ENCODE assay signal across 18 cellular contexts in genomic region chr19:19059018-19059836, GRCh38. TPM values are rescaled to one million over a fixed set of nuclear protein-coding genes. Genes with fewer than 3 reads are reported as not detected.
DNase-seq lines count a peak whose midpoint lies in the region; ATAC-seq and TF ChIP-seq lines count a peak whose summit lies in the region.
"Had no signal": no experiment of that assay in that cellular context is flagged by ENCODE, and none has a peak within 500 bp of the region (broad histone marks: within the 10 kb centered on the region; RNA-seq: fewer than 3 reads in every experiment).

No MANE protein-coding gene starts in this region.

- H3K27ac ChIP-seq in CD8-positive, alpha-beta memory T cell (ENCODE audit: low read depth, low read length): peak overlapping the region; percentile 61
- H3K27ac ChIP-seq in right lobe of liver: peak overlapping the region in 2 of 3 donors; percentile 58 to 65
- H3K27ac ChIP-seq: A549, PC-9, SJSA1 had no signal

- DNase-seq in CD8-positive, alpha-beta memory T cell: no peak
- no peak for DNase-seq in adipocyte (ENCODE audit: low read depth)
- no peak for DNase-seq in right lobe of liver
- no peak for DNase-seq in stimulated activated effector memory CD8-positive, alpha-beta T cell treated with anti-CD3 and anti-CD28 coated beads, Interleukin-12 subunit alpha, Interleukin-12 subunit beta, amount 100 ng/mL, for 72 hours (ENCODE audit: low spot score in 2 of 2)
- no peak for DNase-seq in T-helper 2 cell treated with Interferon-gamma antibody and Interleukin-4, amounts not matched to agents 5 μg/mL and 100 μg/mL, for 36 hours (ENCODE audit: low spot score)
- DNase-seq in UCSD-AML1 (lab: John Stamatoyannopoulos, UW; ENCODE audit: unreplicated experiment): no peak
- DNase-seq: HFFc6, MG63, NCI-H1436 treated with DMSO at 0.1 percent for 48 hours, NCI-H2081, NCI-H2171 treated with DMSO at 0.1 percent for 48 hours, NCI-H446, NCI-H526 treated with DMSO at 0.1 percent for 48 hours, PC-9 had no signal

- WGBS in right lobe of liver (ENCODE audit: insufficient coverage, low coverage, low lambda C conversion rate, missing lambda C conversion rate): 47% methylated on average over 6 of the region's 17 CpGs

- H3K36me3 Mint-ChIP-seq in CD8-positive, alpha-beta memory T cell: peaks cover 0 to 36% (median 0%) of the 10 kb centered on the region in 3 donors
- H3K36me3 Mint-ChIP-seq in stimulated activated effector memory CD8-positive, alpha-beta T cell treated with anti-CD3 and anti-CD28 coated beads, Interleukin-12 subunit alpha, Interleukin-12 subunit beta, amount 100 ng/mL, for 72 hours: peaks cover 25% of the 10 kb centered on the region
- H3K36me3 Mint-ChIP-seq in T-helper 2 cell treated with Interferon-gamma antibody and Interleukin-4, amounts not matched to agents 5 μg/mL and 100 μg/mL, for 36 hours (ENCODE audit: low read depth): peaks cover 8% of the 10 kb centered on the region

- no peak for TF ChIP-seq POLR2A in right lobe of liver (IDR thresholded peaks at IDR 0.05)

- POLR2A ChIA-PET in CD8-positive, alpha-beta memory T cell (lab: Charles Lee): interaction anchor here (0.7 kb wide), 1 partner anchor 11 kb away, joined by 3 read pairs; no protein-coding TSS in a partner anchor

- H3K9me3 Mint-ChIP-seq in CD8-positive, alpha-beta memory T cell: no peaks in the 10 kb centered on the region
- H3K9me3 Mint-ChIP-seq in stimulated activated effector memory CD8-positive, alpha-beta T cell treated with anti-CD3 and anti-CD28 coated beads, Interleukin-12 subunit alpha, Interleukin-12 subunit beta, amount 100 ng/mL, for 72 hours: no peaks in the 10 kb centered on the region
- H3K9me3 Mint-ChIP-seq in T-helper 2 cell treated with Interferon-gamma antibody and Interleukin-4, amounts not matched to agents 5 μg/mL and 100 μg/mL, for 36 hours: no peaks in the 10 kb centered on the region
- H3K9me3 Mint-ChIP-seq: HFFc6 had no signal

- no peaks in the 10 kb centered on the region for H3K9me3 ChIP-seq in CD8-positive, alpha-beta memory T cell (ENCODE audit: low read length)
- H3K9me3 ChIP-seq in adipocyte (ENCODE audit: control insufficient read depth, low read length) (no peaks in the 10 kb centered on the region), right lobe of liver (no peaks in the 10 kb centered on the region)
- H3K9me3 ChIP-seq: A549, MG63, SJSA1 had no signal

- H3K4me1 Mint-ChIP-seq in CD8-positive, alpha-beta memory T cell: peaks cover 7 to 14% (median 11%) of the 10 kb centered on the region in 3 donors
- H3K4me1 Mint-ChIP-seq in stimulated activated effector memory CD8-positive, alpha-beta T cell treated with anti-CD3 and anti-CD28 coated beads, Interleukin-12 subunit alpha, Interleukin-12 subunit beta, amount 100 ng/mL, for 72 hours: peaks cover 13% of the 10 kb centered on the region
- peaks cover 8% of the 10 kb centered on the region for H3K4me1 Mint-ChIP-seq in T-helper 2 cell treated with Interferon-gamma antibody and Interleukin-4, amounts not matched to agents 5 μg/mL and 100 μg/mL, for 36 hours (ENCODE audit: low read depth)

- no peak overlapping the region for H3K4me3 ChIP-seq in CD8-positive, alpha-beta memory T cell (ENCODE audit: low read length)
- H3K4me3 ChIP-seq in adipocyte (ENCODE audit: low read length): no peak overlapping the region
- no peak overlapping the region for H3K4me3 ChIP-seq in right lobe of liver
- H3K4me3 ChIP-seq: A549, MG63, PC-9, SJSA1 had no signal

- no peaks in the 10 kb centered on the region for H3K27me3 Mint-ChIP-seq in CD8-positive, alpha-beta memory T cell
- H3K27me3 Mint-ChIP-seq in T-helper 2 cell treated with Interferon-gamma antibody and Interleukin-4, amounts not matched to agents 5 μg/mL and 100 μg/mL, for 36 hours (ENCODE audit: low read depth): no peaks in the 10 kb centered on the region

- intact Hi-C loops in right lobe of liver (cut with DNase I): loop anchor here (10.0 kb wide), 1 partner anchor 56 kb away; no protein-coding TSS in a partner anchor

- no peak for TF ChIP-seq CTCF in right lobe of liver (IDR thresholded peaks at IDR 0.05)

- H3K27ac Mint-ChIP-seq in CD8-positive, alpha-beta memory T cell: peak overlapping the region in 1 of 8 donors; percentile 72
- H3K27ac Mint-ChIP-seq in stimulated activated effector memory CD8-positive, alpha-beta T cell treated with anti-CD3 and anti-CD28 coated beads, Interleukin-12 subunit alpha, Interleukin-12 subunit beta, amount 100 ng/mL, for 72 hours: peak overlapping the region; percentile 58
- H3K27ac Mint-ChIP-seq in T-helper 2 cell treated with Interferon-gamma antibody and Interleukin-4, amounts not matched to agents 5 μg/mL and 100 μg/mL, for 36 hours: no peak overlapping the region
- H3K27ac Mint-ChIP-seq: HFFc6 had no signal

- CTCF ChIA-PET in CD8-positive, alpha-beta memory T cell (lab: Charles Lee): interaction anchor here (1.2 kb wide), 1 partner anchor 83 kb away, joined by 3 read pairs; no protein-coding TSS in a partner anchor

- H3K4me3 Mint-ChIP-seq in CD8-positive, alpha-beta memory T cell: no peak overlapping the region
- no peak overlapping the region for H3K4me3 Mint-ChIP-seq in stimulated activated effector memory CD8-positive, alpha-beta T cell treated with anti-CD3 and anti-CD28 coated beads, Interleukin-12 subunit alpha, Interleukin-12 subunit beta, amount 100 ng/mL, for 72 hours
- no peak overlapping the region for H3K4me3 Mint-ChIP-seq in T-helper 2 cell treated with Interferon-gamma antibody and Interleukin-4, amounts not matched to agents 5 μg/mL and 100 μg/mL, for 36 hours
- H3K4me3 Mint-ChIP-seq: HFFc6 had no signal

- no peaks in the 10 kb centered on the region for H3K27me3 ChIP-seq in CD8-positive, alpha-beta memory T cell (ENCODE audit: insufficient read depth, low read length, poor library complexity, severe bottlenecking)
- H3K27me3 ChIP-seq in adipocyte (replicated peaks; ENCODE audit: control insufficient read depth, insufficient read depth, low read length) (no peaks in the 10 kb centered on the region), right lobe of liver (no peaks in the 10 kb centered on the region)
- H3K27me3 ChIP-seq: MG63, SJSA1 had no signal

- ATAC-seq in right lobe of liver (no peak), GM18868 (IDR thresholded peaks at IDR 0.05; ENCODE audit: unreplicated experiment) (no peak), GM19452 (IDR thresholded peaks at IDR 0.05; ENCODE audit: unreplicated experiment) (no peak)
- no peak for ATAC-seq in stimulated activated effector memory CD8-positive, alpha-beta T cell treated with anti-CD3 and anti-CD28 coated beads, Interleukin-12 subunit alpha, Interleukin-12 subunit beta, amount 100 ng/mL, for 72 hours
- ATAC-seq: A549 had no signal

- H3K36me3 ChIP-seq in CD8-positive, alpha-beta memory T cell (ENCODE audit: insufficient read depth, low read length): peaks cover 5% of the 10 kb centered on the region
- H3K36me3 ChIP-seq in adipocyte (ENCODE audit: control insufficient read depth, insufficient read depth, low read length, severe bottlenecking): peaks cover 49% of the 10 kb centered on the region
- H3K36me3 ChIP-seq in right lobe of liver: peaks cover 0 to 15% (median 7%) of the 10 kb centered on the region in 4 donors

- peak overlapping the region; percentile 13 for H3K9ac ChIP-seq in adipocyte (ENCODE audit: low read length)

- H3K4me1 ChIP-seq in CD8-positive, alpha-beta memory T cell (ENCODE audit: insufficient read depth, low read length): peaks cover 5% of the 10 kb centered on the region
- H3K4me1 ChIP-seq in adipocyte (ENCODE audit: control insufficient read depth, insufficient read depth, low read length) (peaks cover 21% of the 10 kb centered on the region), right lobe of liver (peaks cover 0 to 53% (median 19%) of the 10 kb centered on the region in 4 donors)

RNA-seq across cellular contexts. Expression of gene SLC25A42, which starts 4.6 kb away (rescaled TPM):
- total RNA-seq in CD8-positive, alpha-beta memory T cell: 10 to 100 TPM; 10.4 to 11.3 TPM
- polyA plus RNA-seq in CD8-positive, alpha-beta memory T cell: 19.3 TPM
- total RNA-seq in right lobe of liver: 10 to 100 TPM; 20.7 to 80.7 (median 69.7) TPM

RNA-seq across cellular contexts. Expression of gene ARMC6, which starts 25.8 kb away (rescaled TPM):
- 10 to 100 TPM; 57.6 to 61.9 TPM for total RNA-seq in CD8-positive, alpha-beta memory T cell
- 34.1 TPM for polyA plus RNA-seq in CD8-positive, alpha-beta memory T cell
- 10 to 100 TPM; 19.3 to 64.8 (median 41.4) TPM for total RNA-seq in right lobe of liver

RNA-seq across cellular contexts. Expression of gene SUGP2, which starts 25.9 kb away (rescaled TPM):
- total RNA-seq in CD8-positive, alpha-beta memory T cell: 10 to 100 TPM; 77.6 to 81.2 TPM
- 10.0 TPM for polyA plus RNA-seq in CD8-positive, alpha-beta memory T cell
- 10 to 100 TPM; 17.4 to 36.4 (median 30.0) TPM for total RNA-seq in right lobe of liver
